In the genomic region with DNA sequence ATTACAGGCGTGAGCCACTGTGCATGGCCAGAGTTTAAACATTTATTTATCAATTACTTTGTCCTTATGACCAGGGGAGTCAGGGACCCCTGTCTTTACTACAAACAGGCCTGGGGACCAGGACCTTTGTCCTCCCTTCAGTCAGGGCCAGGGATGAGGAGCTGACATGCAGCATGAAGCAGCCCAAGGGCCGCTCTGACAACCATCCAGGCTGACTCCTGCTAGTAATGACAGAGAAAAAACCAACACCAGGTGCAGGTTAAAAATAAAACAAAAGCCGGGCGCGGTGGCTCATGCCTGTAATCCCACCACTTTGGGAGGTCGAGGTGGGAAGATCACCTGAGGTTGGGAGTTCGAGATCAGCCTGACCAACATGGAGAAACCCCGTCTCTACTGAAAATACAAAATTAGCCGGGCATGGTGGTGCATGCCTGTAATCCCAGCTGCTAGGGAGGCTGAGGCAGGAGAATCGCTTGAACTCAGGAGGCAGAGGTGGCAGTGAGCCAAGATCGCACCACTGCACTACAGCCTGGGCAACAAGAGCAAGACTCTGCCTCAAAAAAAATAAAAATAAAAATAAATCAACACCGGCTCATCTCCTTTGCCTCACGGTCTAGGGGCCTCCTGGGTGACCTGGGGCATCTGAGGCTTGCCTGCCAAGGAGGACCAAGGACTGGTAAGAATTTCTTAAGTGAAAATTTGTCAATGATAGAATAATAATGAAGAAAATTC, we compare ENCODE assay signal across 1 cellular context. TPM values are rescaled to one million over a fixed set of nuclear protein-coding genes. Genes with fewer than 3 reads are reported as not detected.
"Had no signal": no experiment of that assay in that cellular context is flagged by ENCODE, and none has a peak within 500 bp of the region (broad histone marks: within the 10 kb centered on the region; RNA-seq: fewer than 3 reads in every experiment).

No MANE protein-coding gene starts in this region.

RNA-seq across cellular contexts. Expression of a gene that starts 45.8 kb away (rescaled TPM):
- total RNA-seq: ascending aorta had no signal
